8 cellular contexts compared by ENCODE assay signal in genomic region chr2:87452861-87453260, GRCh38.
DNase-seq lines count a peak whose midpoint lies in the region; ATAC-seq and TF ChIP-seq lines count a peak whose summit lies in the region.
"Not testable (repeated sequence)": the region's sequence is repeated elsewhere in the genome, so short reads cannot be mapped to it uniquely, and the experiment has no call there.

No MANE protein-coding gene starts in this region.

- H2AFZ ChIP-seq in PC-3 (ENCODE audit: low read length); mesenchymal stem cell (ENCODE audit: low read depth, low read length): not testable (repeated sequence)

- not testable (repeated sequence) for BruUV-seq in PC-3 (replicated peaks; lab: Mats Ljungman, UMichigan)

- peaks cover 16% of the 10 kb centered on the region for H3K79me2 ChIP-seq in PC-3 (ENCODE audit: low read length)

- peak overlapping the region; percentile 40 for H3K4me2 ChIP-seq in PC-3 (ENCODE audit: low read length)
- H3K4me2 ChIP-seq in mesenchymal stem cell (ENCODE audit: low read length, poor library complexity, severe bottlenecking), result not testable (repeated sequence)

- H3K4me1 ChIP-seq in PC-3 (ENCODE audit: insufficient read depth, low read length), result peaks cover 20% of the 10 kb centered on the region
- H3K4me1 ChIP-seq in gastroesophageal sphincter, result peaks cover 0 to 13% (median 0%) of the 10 kb centered on the region in 3 donors
- H3K4me1 ChIP-seq in mesenchymal stem cell (ENCODE audit: control insufficient read depth, insufficient read depth, low read depth, low read length), result not testable (repeated sequence)

- CTCF ChIA-PET in AG04449 (lab: Yijun Ruan, JAX); PC-3 (lab: Charles Lee): not testable (repeated sequence)

- H2BK15ac ChIP-seq in mesenchymal stem cell (ENCODE audit: low read depth, poor library complexity, severe bottlenecking), result not testable (repeated sequence)

- not testable (repeated sequence) for H3K4ac ChIP-seq in mesenchymal stem cell (ENCODE audit: low read depth in 1 of 2, low read length in 2 of 2)

- POLR2A ChIA-PET in AG04449 (lab: Yijun Ruan, JAX); PC-3 (lab: Charles Lee; ENCODE audit: unreplicated experiment): not testable (repeated sequence)

- TF ChIP-seq POLR2A in gastroesophageal sphincter (IDR thresholded peaks at IDR 0.05), result not testable (repeated sequence)

- not testable (repeated sequence) for H3K4me3 ChIP-seq in AG04449 (ENCODE audit: low read depth, low read length); PC-3 (ENCODE audit: low read length); gastroesophageal sphincter; mesenchymal stem cell (ENCODE audit: insufficient read depth in 1 of 2, low read depth in 1 of 2, low read length in 2 of 2); skeletal muscle cell (ENCODE audit: low read depth, low read length)

- not testable (repeated sequence) for H3K23ac ChIP-seq in mesenchymal stem cell (ENCODE audit: low read length in 2 of 2)

- not testable (repeated sequence) for H3F3A ChIP-seq in PC-3 (ENCODE audit: low read length, unreplicated experiment)

- not testable (repeated sequence) for H4K91ac ChIP-seq in mesenchymal stem cell (ENCODE audit: low read length)

- H3K79me1 ChIP-seq in mesenchymal stem cell (replicated peaks; ENCODE audit: low read length, poor library complexity, severe bottlenecking), result not testable (repeated sequence)

- not testable (repeated sequence) for H3K18ac ChIP-seq in mesenchymal stem cell (ENCODE audit: low read depth in 1 of 2, low read length in 2 of 2)

- not testable (repeated sequence) for H2AK5ac ChIP-seq in mesenchymal stem cell (ENCODE audit: low read length, severe bottlenecking)

- not testable (repeated sequence) for H3K27ac ChIP-seq in PC-3 (ENCODE audit: low read length); mesenchymal stem cell (ENCODE audit: low read length, poor library complexity, severe bottlenecking)
- H3K27ac ChIP-seq in gastroesophageal sphincter, result peak overlapping the region in 1 of 4 donors; percentile 15

- H3K9me3 ChIP-seq in PC-3 (ENCODE audit: low read length); gastroesophageal sphincter; mesenchymal stem cell (ENCODE audit: control insufficient read depth, low read length): not testable (repeated sequence)

- not testable (repeated sequence) for H2BK120ac ChIP-seq in mesenchymal stem cell (ENCODE audit: low read depth, low read length)

- H4K20me1 ChIP-seq in PC-3 (ENCODE audit: low read length), result not testable (repeated sequence)

- not testable (repeated sequence) for TF ChIP-seq CTCF in AG04449 (IDR thresholded peaks at IDR 0.05; ENCODE audit: insufficient read depth, low read length, missing control alignments); PC-3 (conservative IDR thresholded peaks at IDR 0.05; ENCODE audit: low read depth, low read length); gastroesophageal sphincter (IDR thresholded peaks at IDR 0.05)

- intact Hi-C loops in PC-3 (cut with micrococcal nuclease), result not testable (repeated sequence)

- ATAC-seq in PC-3 (peak; percentile 47), gastroesophageal sphincter (peak; percentile 27)

- not testable (repeated sequence) for H3K36me3 ChIP-seq in PC-3 (ENCODE audit: low read depth, low read length); gastroesophageal sphincter; mesenchymal stem cell (ENCODE audit: control insufficient read depth in 1 of 2, insufficient read depth in 2 of 2, low read depth in 1 of 2, low read length in 2 of 2)

- not testable (repeated sequence) for H3K9me2 ChIP-seq in PC-3 (replicated peaks; ENCODE audit: low read length)

- H2BK12ac ChIP-seq in mesenchymal stem cell (ENCODE audit: low read length in 2 of 2), result not testable (repeated sequence)

- not testable (repeated sequence) for H3K14ac ChIP-seq in mesenchymal stem cell (ENCODE audit: low read length in 2 of 2)

- 33% methylated on average over 1 of the region's 1 CpG; no CpG with 5 or more reads in 1 of the 2 donors for WGBS in gastroesophageal sphincter (ENCODE audit: low coverage in 1 of 2), 2 donors
- 28% methylated on average over 1 of the region's 1 CpG for whole genome bisulfite sequencing in mesenchymal stem cell

- not testable (repeated sequence) for H2BK5ac ChIP-seq in mesenchymal stem cell (ENCODE audit: low read depth, low read length, poor library complexity, severe bottlenecking)

- not testable (repeated sequence) for H3K27me3 ChIP-seq in PC-3 (ENCODE audit: low read length); gastroesophageal sphincter; mesenchymal stem cell (ENCODE audit: control insufficient read depth in 1 of 2, insufficient read depth in 1 of 2, low read length in 2 of 2)

- not testable (repeated sequence) for H3K9ac ChIP-seq in PC-3 (ENCODE audit: low read length); mesenchymal stem cell (ENCODE audit: low read length)

- peak; percentile 53 for DNase-seq in AG04449 (ENCODE audit: low read depth, low spot score)
- peak; percentile 63 for DNase-seq in GM04504 (ENCODE audit: low read depth)
- DNase-seq in PC-3, result peak; percentile 88
- peak; percentile 58 for DNase-seq in amniotic epithelial cell (ENCODE audit: low read depth)
- peak; percentile 52 for DNase-seq in dermis blood vessel endothelial cell
- peak; percentile 44 for DNase-seq in mesenchymal stem cell
- DNase-seq in skeletal muscle cell (ENCODE audit: low read depth), result peak; percentile 30

- not testable (repeated sequence) for H4K8ac ChIP-seq in mesenchymal stem cell (ENCODE audit: low read length)

- TF ChIP-seq EP300 in gastroesophageal sphincter (IDR thresholded peaks at IDR 0.05), result not testable (repeated sequence)

Comparison
In these comparisons a context has a peak if more than half of its experiments do, and no peak if none do; other contexts are left out.
1. DNase-seq: peak in every context shown above with its lines; median percentile 88 in PC-3; 63 in GM04504; 58 in amniotic epithelial cell; 53 in AG04449; 52 in dermis blood vessel endothelial cell; 44 in mesenchymal stem cell; 30 in skeletal muscle cell.